In the genomic region with DNA sequence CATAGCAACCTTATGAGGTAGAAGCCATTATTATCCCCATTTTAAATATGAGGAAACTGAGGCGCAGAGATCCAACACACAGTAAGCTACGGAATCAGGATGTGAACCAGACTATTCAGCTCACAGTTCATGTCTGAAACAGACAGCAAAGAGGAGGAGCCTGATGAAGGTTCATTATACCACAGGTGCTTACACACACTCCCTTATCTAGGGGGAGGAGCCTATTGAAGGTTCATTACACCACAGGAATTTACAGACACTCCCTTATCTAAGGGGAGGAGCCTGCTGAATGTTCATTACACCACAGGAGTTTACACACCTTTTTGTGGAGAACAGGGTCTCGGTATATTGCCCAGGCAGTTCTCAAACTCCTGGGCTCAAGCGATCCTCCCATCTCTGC, we compare ENCODE assay signal across 11 cellular contexts.
DNase-seq lines count a peak whose midpoint lies in the region; ATAC-seq lines count a peak whose summit lies in the region.
"Had no signal": no experiment of that assay in that cellular context is flagged by ENCODE, and none has a peak within 500 bp of the region (broad histone marks: within the 10 kb centered on the region; RNA-seq: fewer than 3 reads in every experiment).

No MANE protein-coding gene starts in this region.

- H3K27me3 Mint-ChIP-seq in effector memory CD8-positive, alpha-beta T cell, result no peaks in the 10 kb centered on the region

- no peak overlapping the region for H3K27ac Mint-ChIP-seq in effector memory CD8-positive, alpha-beta T cell
- H3K27ac Mint-ChIP-seq in stimulated activated effector memory CD8-positive, alpha-beta T cell treated with anti-CD3 and anti-CD28 coated beads, Interleukin-12 subunit alpha, Interleukin-12 subunit beta, amount 100 ng/mL, for 72 hours, result no peak overlapping the region

- H3K4me3 Mint-ChIP-seq in effector memory CD8-positive, alpha-beta T cell, result no peak overlapping the region
- H3K4me3 Mint-ChIP-seq in stimulated activated effector memory CD8-positive, alpha-beta T cell treated with anti-CD3 and anti-CD28 coated beads, Interleukin-12 subunit alpha, Interleukin-12 subunit beta, amount 100 ng/mL, for 72 hours, result no peak overlapping the region
- H3K4me3 Mint-ChIP-seq: nephron progenitor cell had no signal

- H3K36me3 Mint-ChIP-seq in effector memory CD8-positive, alpha-beta T cell (ENCODE audit: insufficient read depth), result no peaks in the 10 kb centered on the region
- H3K36me3 Mint-ChIP-seq in stimulated activated effector memory CD8-positive, alpha-beta T cell treated with anti-CD3 and anti-CD28 coated beads, Interleukin-12 subunit alpha, Interleukin-12 subunit beta, amount 100 ng/mL, for 72 hours, result peaks cover 5% of the 10 kb centered on the region

- DNase-seq in activated CD4-positive, CD25-positive, alpha-beta regulatory T cell (lab: John Stamatoyannopoulos, UW), result no peak
- peak; percentile 82 for DNase-seq in NAMALWA (ENCODE audit: low spot score)
- DNase-seq in effector memory CD8-positive, alpha-beta T cell, result no peak
- no peak for DNase-seq in stimulated activated effector memory CD8-positive, alpha-beta T cell treated with anti-CD3 and anti-CD28 coated beads, Interleukin-12 subunit alpha, Interleukin-12 subunit beta, amount 100 ng/mL, for 72 hours (ENCODE audit: low spot score in 2 of 2)
- DNase-seq in cerebellar cortex (ENCODE audit: low spot score), result no peak
- DNase-seq: NCI-H1417 treated with DMSO at 0.1 percent for 48 hours; nephron progenitor cell; stimulated activated CD8-positive, alpha-beta memory T cell treated with anti-CD3 and anti-CD28 coated beads, Interleukin-4, amount 100 ng/mL, for 48 hours had no signal

- peaks cover 3 to 6% of the 10 kb centered on the region in 2 donors for H3K4me1 Mint-ChIP-seq in effector memory CD8-positive, alpha-beta T cell (ENCODE audit: low read depth in 2 of 2)
- H3K4me1 Mint-ChIP-seq in stimulated activated effector memory CD8-positive, alpha-beta T cell treated with anti-CD3 and anti-CD28 coated beads, Interleukin-12 subunit alpha, Interleukin-12 subunit beta, amount 100 ng/mL, for 72 hours, result peaks cover 15% of the 10 kb centered on the region

- no peaks in the 10 kb centered on the region for H3K9me3 Mint-ChIP-seq in effector memory CD8-positive, alpha-beta T cell
- H3K9me3 Mint-ChIP-seq in stimulated activated effector memory CD8-positive, alpha-beta T cell treated with anti-CD3 and anti-CD28 coated beads, Interleukin-12 subunit alpha, Interleukin-12 subunit beta, amount 100 ng/mL, for 72 hours, result peaks cover 2% of the 10 kb centered on the region

- peak; percentile 60 to 76 for ATAC-seq in activated CD4-positive, CD25-positive, alpha-beta regulatory T cell treated with anti-CD3 and anti-CD28 coated beads, Interleukin-2, amount 50 U/mL, for 24 hours
- peak; percentile 40 for ATAC-seq in effector memory CD8-positive, alpha-beta T cell (replicated peaks)
- peak; percentile 47 for ATAC-seq in stimulated activated effector memory CD8-positive, alpha-beta T cell treated with anti-CD3 and anti-CD28 coated beads, Interleukin-12 subunit alpha, Interleukin-12 subunit beta, amount 100 ng/mL, for 72 hours
- no peak for ATAC-seq in HG02938 (IDR thresholded peaks at IDR 0.05; ENCODE audit: unreplicated experiment)
- no peak for ATAC-seq in GM18868 (IDR thresholded peaks at IDR 0.05; ENCODE audit: unreplicated experiment)

Comparison
In these comparisons a context has a peak if more than half of its experiments do, and no peak if none do; other contexts are left out.
1. ATAC-seq: peak in activated CD4-positive, CD25-positive, alpha-beta regulatory T cell treated with anti-CD3 and anti-CD28 coated beads, Interleukin-2, amount 50 U/mL, for 24 hours (2 of 2), effector memory CD8-positive, alpha-beta T cell (single experiment) and stimulated activated effector memory CD8-positive, alpha-beta T cell treated with anti-CD3 and anti-CD28 coated beads, Interleukin-12 subunit alpha, Interleukin-12 subunit beta, amount 100 ng/mL, for 72 hours (single experiment); none in HG02938 (single experiment) and GM18868 (single experiment).